1 cellular context compared by ENCODE assay signal in genomic region chr13:33285420-33286124, GRCh38.
TF ChIP-seq lines count a peak whose summit lies in the region.

STARD13 (minus strand) TSS chr13:33285755; CDS start chr13:33285638, 117 bp downstream.

TF ChIP-seq in HepG2, 621 proteins besides CTCF, POLR2A, EP300 and RAD21 (continued from another document and continues in another):
- TF ChIP-seq PAWR (CRISPR knock-in tag; IDR thresholded peaks at IDR 0.05; ENCODE audit: borderline replicate concordance) (no peak), ZNF333 (CRISPR knock-in tag; IDR thresholded peaks at IDR 0.05; ENCODE audit: borderline replicate concordance) (no peak), ATF7 (IDR thresholded peaks at IDR 0.05) (no peak), ATF7 (CRISPR knock-in tag; IDR thresholded peaks at IDR 0.05) (no peak), SALL1 (CRISPR knock-in tag; IDR thresholded peaks at IDR 0.05) (peak; percentile 66), ZNF615 (CRISPR knock-in tag; IDR thresholded peaks at IDR 0.05; ENCODE audit: borderline replicate concordance) (0 out of 2 replicates have a peak, but pooled peaks have one; percentile 20), ZKSCAN5 (CRISPR knock-in tag; IDR thresholded peaks at IDR 0.05) (no peak), TCF7 (IDR thresholded peaks at IDR 0.05; ENCODE audit: low read depth) (no peak), SRSF1 (optimal IDR thresholded peaks at IDR 0.05; ENCODE audit: low read depth, low read length) (no peak), TAF1 (CRISPR knock-in tag; IDR thresholded peaks at IDR 0.05) (peak; percentile 92), ZBTB46 (CRISPR knock-in tag; IDR thresholded peaks at IDR 0.05; ENCODE audit: borderline replicate concordance) (no peak), KMT2A (CRISPR knock-in tag; IDR thresholded peaks at IDR 0.05) (peak; percentile 75), PHF20 (CRISPR knock-in tag; IDR thresholded peaks at IDR 0.05) (no peak), PAX8 (CRISPR knock-in tag; IDR thresholded peaks at IDR 0.05; ENCODE audit: borderline replicate concordance) (no peak), BCL3 (CRISPR knock-in tag; IDR thresholded peaks at IDR 0.05) (0 out of 2 replicates have a peak, but pooled peaks have one; percentile 61), HOXA3 (CRISPR knock-in tag; IDR thresholded peaks at IDR 0.05) (peak; percentile 54; the same call in 1 of the 2 replicates), ONECUT2 (CRISPR knock-in tag; IDR thresholded peaks at IDR 0.05) (no peak), HNF4G (IDR thresholded peaks at IDR 0.05; ENCODE audit: borderline replicate concordance, low read depth, low read length) (no peak), HNF4G (CRISPR knock-in tag; IDR thresholded peaks at IDR 0.05; ENCODE audit: borderline replicate concordance, low read depth) (no peak), NAIF1 (CRISPR knock-in tag; IDR thresholded peaks at IDR 0.05; ENCODE audit: borderline replicate concordance) (no peak), HBP1 (CRISPR knock-in tag; IDR thresholded peaks at IDR 0.05; ENCODE audit: low read depth) (no peak), CENPT (CRISPR knock-in tag; IDR thresholded peaks at IDR 0.05; ENCODE audit: low read depth) (no peak), SNAI1 (CRISPR knock-in tag; IDR thresholded peaks at IDR 0.05; ENCODE audit: borderline replicate concordance) (peak; percentile 84), SMAD1 (CRISPR knock-in tag; IDR thresholded peaks at IDR 0.05; ENCODE audit: borderline replicate concordance, low read depth) (no peak), NFIB (CRISPR knock-in tag; IDR thresholded peaks at IDR 0.05; ENCODE audit: borderline replicate concordance) (no peak), TGIF2 (CRISPR knock-in tag; IDR thresholded peaks at IDR 0.05) (no peak), MED13 (CRISPR knock-in tag; IDR thresholded peaks at IDR 0.05) (peak; percentile 37; the same call in 1 of the 2 replicates), SP5 (CRISPR knock-in tag; IDR thresholded peaks at IDR 0.05; ENCODE audit: borderline replicate concordance, low read depth) (no peak), SMC3 (IDR thresholded peaks at IDR 0.05; ENCODE audit: low read length) (peak; percentile 13; the same call in 1 of the 2 replicates), GLMP (CRISPR knock-in tag; IDR thresholded peaks at IDR 0.05; ENCODE audit: borderline replicate concordance) (no peak), ZBTB7A (CRISPR knock-in tag; IDR thresholded peaks at IDR 0.05) (no peak), ZNF660 (CRISPR knock-in tag; IDR thresholded peaks at IDR 0.05; ENCODE audit: borderline replicate concordance, low read depth) (no peak), GFI1 (CRISPR knock-in tag; IDR thresholded peaks at IDR 0.05; ENCODE audit: borderline replicate concordance) (no peak), MLLT10 (CRISPR knock-in tag; IDR thresholded peaks at IDR 0.05) (no peak), AGO2 (optimal IDR thresholded peaks at IDR 0.05; ENCODE audit: low read depth, low read length) (no peak), ZSCAN30 (CRISPR knock-in tag; IDR thresholded peaks at IDR 0.05) (no peak), ZNF605 (CRISPR knock-in tag; IDR thresholded peaks at IDR 0.05) (peak; percentile 49; the same call in 1 of the 2 replicates), DRAP1 (CRISPR knock-in tag; IDR thresholded peaks at IDR 0.05) (peak; percentile 84), NCOA1 (CRISPR knock-in tag; IDR thresholded peaks at IDR 0.05) (no peak)
- TF ChIP-seq, protein P1, sequence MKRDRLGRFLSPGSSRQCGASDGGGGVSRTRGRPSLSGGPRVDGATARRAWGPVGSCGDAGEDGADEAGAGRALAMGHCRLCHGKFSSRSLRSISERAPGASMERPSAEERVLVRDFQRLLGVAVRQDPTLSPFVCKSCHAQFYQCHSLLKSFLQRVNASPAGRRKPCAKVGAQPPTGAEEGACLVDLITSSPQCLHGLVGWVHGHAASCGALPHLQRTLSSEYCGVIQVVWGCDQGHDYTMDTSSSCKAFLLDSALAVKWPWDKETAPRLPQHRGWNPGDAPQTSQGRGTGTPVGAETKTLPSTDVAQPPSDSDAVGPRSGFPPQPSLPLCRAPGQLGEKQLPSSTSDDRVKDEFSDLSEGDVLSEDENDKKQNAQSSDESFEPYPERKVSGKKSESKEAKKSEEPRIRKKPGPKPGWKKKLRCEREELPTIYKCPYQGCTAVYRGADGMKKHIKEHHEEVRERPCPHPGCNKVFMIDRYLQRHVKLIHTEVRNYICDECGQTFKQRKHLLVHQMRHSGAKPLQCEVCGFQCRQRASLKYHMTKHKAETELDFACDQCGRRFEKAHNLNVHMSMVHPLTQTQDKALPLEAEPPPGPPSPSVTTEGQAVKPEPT (CRISPR knock-in tag; IDR thresholded peaks at IDR 0.05; ENCODE audit: low read depth) = no peak
- TF ChIP-seq, protein P2, sequence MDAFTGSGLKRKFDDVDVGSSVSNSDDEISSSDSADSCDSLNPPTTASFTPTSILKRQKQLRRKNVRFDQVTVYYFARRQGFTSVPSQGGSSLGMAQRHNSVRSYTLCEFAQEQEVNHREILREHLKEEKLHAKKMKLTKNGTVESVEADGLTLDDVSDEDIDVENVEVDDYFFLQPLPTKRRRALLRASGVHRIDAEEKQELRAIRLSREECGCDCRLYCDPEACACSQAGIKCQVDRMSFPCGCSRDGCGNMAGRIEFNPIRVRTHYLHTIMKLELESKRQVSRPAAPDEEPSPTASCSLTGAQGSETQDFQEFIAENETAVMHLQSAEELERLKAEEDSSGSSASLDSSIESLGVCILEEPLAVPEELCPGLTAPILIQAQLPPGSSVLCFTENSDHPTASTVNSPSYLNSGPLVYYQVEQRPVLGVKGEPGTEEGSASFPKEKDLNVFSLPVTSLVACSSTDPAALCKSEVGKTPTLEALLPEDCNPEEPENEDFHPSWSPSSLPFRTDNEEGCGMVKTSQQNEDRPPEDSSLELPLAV (CRISPR knock-in tag; conservative IDR thresholded peaks at IDR 0.05; ENCODE audit: low read depth) = no peak
- TF ChIP-seq, protein P3, sequence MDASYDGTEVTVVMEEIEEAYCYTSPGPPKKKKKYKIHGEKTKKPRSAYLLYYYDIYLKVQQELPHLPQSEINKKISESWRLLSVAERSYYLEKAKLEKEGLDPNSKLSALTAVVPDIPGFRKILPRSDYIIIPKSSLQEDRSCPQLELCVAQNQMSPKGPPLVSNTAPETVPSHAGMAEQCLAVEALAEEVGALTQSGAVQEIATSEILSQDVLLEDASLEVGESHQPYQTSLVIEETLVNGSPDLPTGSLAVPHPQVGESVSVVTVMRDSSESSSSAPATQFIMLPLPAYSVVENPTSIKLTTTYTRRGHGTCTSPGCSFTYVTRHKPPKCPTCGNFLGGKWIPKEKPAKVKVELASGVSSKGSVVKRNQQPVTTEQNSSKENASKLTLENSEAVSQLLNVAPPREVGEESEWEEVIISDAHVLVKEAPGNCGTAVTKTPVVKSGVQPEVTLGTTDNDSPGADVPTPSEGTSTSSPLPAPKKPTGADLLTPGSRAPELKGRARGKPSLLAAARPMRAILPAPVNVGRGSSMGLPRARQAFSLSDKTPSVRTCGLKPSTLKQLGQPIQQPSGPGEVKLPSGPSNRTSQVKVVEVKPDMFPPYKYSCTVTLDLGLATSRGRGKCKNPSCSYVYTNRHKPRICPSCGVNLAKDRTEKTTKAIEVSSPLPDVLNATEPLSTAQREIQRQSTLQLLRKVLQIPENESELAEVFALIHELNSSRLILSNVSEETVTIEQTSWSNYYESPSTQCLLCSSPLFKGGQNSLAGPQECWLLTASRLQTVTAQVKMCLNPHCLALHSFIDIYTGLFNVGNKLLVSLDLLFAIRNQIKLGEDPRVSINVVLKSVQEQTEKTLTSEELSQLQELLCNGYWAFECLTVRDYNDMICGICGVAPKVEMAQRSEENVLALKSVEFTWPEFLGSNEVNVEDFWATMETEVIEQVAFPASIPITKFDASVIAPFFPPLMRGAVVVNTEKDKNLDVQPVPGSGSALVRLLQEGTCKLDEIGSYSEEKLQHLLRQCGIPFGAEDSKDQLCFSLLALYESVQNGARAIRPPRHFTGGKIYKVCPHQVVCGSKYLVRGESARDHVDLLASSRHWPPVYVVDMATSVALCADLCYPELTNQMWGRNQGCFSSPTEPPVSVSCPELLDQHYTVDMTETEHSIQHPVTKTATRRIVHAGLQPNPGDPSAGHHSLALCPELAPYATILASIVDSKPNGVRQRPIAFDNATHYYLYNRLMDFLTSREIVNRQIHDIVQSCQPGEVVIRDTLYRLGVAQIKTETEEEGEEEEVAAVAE (CRISPR knock-in tag; IDR thresholded peaks at IDR 0.05; ENCODE audit: borderline replicate concordance) = no peak
- TF ChIP-seq, protein P4, sequence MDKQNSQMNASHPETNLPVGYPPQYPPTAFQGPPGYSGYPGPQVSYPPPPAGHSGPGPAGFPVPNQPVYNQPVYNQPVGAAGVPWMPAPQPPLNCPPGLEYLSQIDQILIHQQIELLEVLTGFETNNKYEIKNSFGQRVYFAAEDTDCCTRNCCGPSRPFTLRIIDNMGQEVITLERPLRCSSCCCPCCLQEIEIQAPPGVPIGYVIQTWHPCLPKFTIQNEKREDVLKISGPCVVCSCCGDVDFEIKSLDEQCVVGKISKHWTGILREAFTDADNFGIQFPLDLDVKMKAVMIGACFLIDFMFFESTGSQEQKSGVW (CRISPR knock-in tag; IDR thresholded peaks at IDR 0.05; ENCODE audit: borderline replicate concordance) = no peak
- TF ChIP-seq, protein P5, sequence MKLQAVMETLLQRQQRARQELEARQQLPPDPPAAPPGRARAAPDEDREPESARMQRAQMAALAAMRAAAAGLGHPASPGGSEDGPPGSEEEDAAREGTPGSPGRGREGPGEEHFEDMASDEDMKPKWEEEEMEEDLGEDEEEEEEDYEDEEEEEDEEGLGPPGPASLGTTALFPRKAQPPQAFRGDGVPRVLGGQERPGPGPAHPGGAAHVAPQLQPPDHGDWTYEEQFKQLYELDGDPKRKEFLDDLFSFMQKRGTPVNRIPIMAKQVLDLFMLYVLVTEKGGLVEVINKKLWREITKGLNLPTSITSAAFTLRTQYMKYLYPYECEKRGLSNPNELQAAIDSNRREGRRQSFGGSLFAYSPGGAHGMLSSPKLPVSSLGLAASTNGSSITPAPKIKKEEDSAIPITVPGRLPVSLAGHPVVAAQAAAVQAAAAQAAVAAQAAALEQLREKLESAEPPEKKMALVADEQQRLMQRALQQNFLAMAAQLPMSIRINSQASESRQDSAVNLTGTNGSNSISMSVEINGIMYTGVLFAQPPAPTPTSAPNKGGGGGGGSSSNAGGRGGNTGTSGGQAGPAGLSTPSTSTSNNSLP (IDR thresholded peaks at IDR 0.05; ENCODE audit: low read depth, low read length) = no peak
